Comparison of ENCODE assay signal across 25 cellular contexts in genomic region chr5:43115968-43116367, GRCh38.
"Had no signal": no experiment of that assay in that cellular context is flagged by ENCODE, and none has a peak within 500 bp of the region (broad histone marks: within the 10 kb centered on the region; RNA-seq: fewer than 3 reads in every experiment).

No MANE protein-coding gene starts in this region.

- H3K4me3 Mint-ChIP-seq: activated CD4-positive, alpha-beta memory T cell treated with anti-CD3 and anti-CD28 coated beads, Interleukin-2, amount 10 ng/mL, durations not matched to agents 7 days and 5 days; activated CD4-positive, alpha-beta T cell treated with anti-CD3 and anti-CD28 coated beads, Interleukin-2, amount 10 ng/mL, durations not matched to agents 24 days and 14 days; activated naive CD4-positive, alpha-beta T cell treated with anti-CD3 and anti-CD28 coated beads for 36 hours; activated T-cell treated with anti-CD3 and anti-CD28 coated beads, Interleukin-2, amount 50 U/mL, for 72 hours; endodermal cell; nephron; T-helper 1 cell treated with Interleukin-12 subunit alpha and Interleukin-12 subunit beta and Interleukin-4 antibody, amounts not matched to agents 30 μg/mL and 1 μg/mL, for 36 hours had no signal

- H3K4me1 Mint-ChIP-seq: endodermal cell, nephron had no signal

- H3K9me3 ChIP-seq: esophagus squamous epithelium, gastroesophageal sphincter, heart left ventricle, sigmoid colon, thoracic aorta, upper lobe of left lung had no signal

- DNase-seq: activated CD4-positive, alpha-beta memory T cell treated with anti-CD3 and anti-CD28 coated beads, Interleukin-2, amount 10 ng/mL, durations not matched to agents 7 days and 5 days; activated CD4-positive, alpha-beta T cell treated with anti-CD3 and anti-CD28 coated beads, Interleukin-2, amount 10 ng/mL, durations not matched to agents 24 days and 14 days; activated effector memory CD4-positive, alpha-beta T cell treated with Interleukin-2 at 50 U/mL for 16 hours; activated naive CD4-positive, alpha-beta T cell treated with anti-CD3 and anti-CD28 coated beads for 36 hours; activated T-cell treated with anti-CD3 and anti-CD28 coated beads, Interleukin-2, amount 50 U/mL, for 72 hours; amygdala; cerebellar nuclear complex; cortex of kidney; endodermal cell; esophagus squamous epithelium; heart left ventricle; midbrain; posterior cingulate gyrus; sigmoid colon; stimulated activated CD4-positive, alpha-beta T cell treated with anti-CD3 and anti-CD28 coated beads, Interleukin-2, amount 100 ng/mL, for 48 hours; stimulated activated CD8-positive, alpha-beta memory T cell treated with anti-CD3 and anti-CD28 coated beads, Interleukin-4, amount 100 ng/mL, for 48 hours; stimulated activated naive CD4-positive, alpha-beta T cell treated with Interleukin-2 at 50 U/mL for 16 hours; T1000; upper lobe of left lung had no signal

- H3K27ac ChIP-seq: esophagus squamous epithelium, gastroesophageal sphincter, heart left ventricle, sigmoid colon, upper lobe of left lung had no signal

- FAIRE-seq: islet of Langerhans had no signal

- H3K4me3 ChIP-seq: esophagus squamous epithelium, gastroesophageal sphincter, heart left ventricle, sigmoid colon, thoracic aorta, upper lobe of left lung had no signal

- ATAC-seq: activated CD4-positive, CD25-positive, alpha-beta regulatory T cell treated with anti-CD3 and anti-CD28 coated beads, Interleukin-2, amount 50 U/mL, for 24 hours; activated T-cell treated with anti-CD3 and anti-CD28 coated beads, Interleukin-2, amount 50 U/mL, for 72 hours; gastroesophageal sphincter; heart left ventricle had no signal

- H3K27me3 ChIP-seq: esophagus squamous epithelium, gastroesophageal sphincter, heart left ventricle, sigmoid colon, upper lobe of left lung had no signal

- H3K9me3 Mint-ChIP-seq: activated CD4-positive, alpha-beta memory T cell treated with anti-CD3 and anti-CD28 coated beads, Interleukin-2, amount 10 ng/mL, durations not matched to agents 7 days and 5 days; activated CD4-positive, alpha-beta T cell treated with anti-CD3 and anti-CD28 coated beads, Interleukin-2, amount 10 ng/mL, durations not matched to agents 24 days and 14 days; activated naive CD4-positive, alpha-beta T cell treated with anti-CD3 and anti-CD28 coated beads for 36 hours; activated T-cell treated with anti-CD3 and anti-CD28 coated beads, Interleukin-2, amount 50 U/mL, for 72 hours; nephron; T-helper 1 cell treated with Interleukin-12 subunit alpha and Interleukin-12 subunit beta and Interleukin-4 antibody, amounts not matched to agents 30 μg/mL and 1 μg/mL, for 36 hours had no signal

- H3K36me3 ChIP-seq: esophagus squamous epithelium, gastroesophageal sphincter, heart left ventricle, sigmoid colon, thoracic aorta, upper lobe of left lung had no signal

- H3K27ac Mint-ChIP-seq: activated CD4-positive, alpha-beta memory T cell treated with anti-CD3 and anti-CD28 coated beads, Interleukin-2, amount 10 ng/mL, durations not matched to agents 7 days and 5 days; activated CD4-positive, alpha-beta T cell treated with anti-CD3 and anti-CD28 coated beads, Interleukin-2, amount 10 ng/mL, durations not matched to agents 24 days and 14 days; activated naive CD4-positive, alpha-beta T cell treated with anti-CD3 and anti-CD28 coated beads for 36 hours; activated T-cell treated with anti-CD3 and anti-CD28 coated beads, Interleukin-2, amount 50 U/mL, for 72 hours; endodermal cell; nephron; T-helper 1 cell treated with Interleukin-12 subunit alpha and Interleukin-12 subunit beta and Interleukin-4 antibody, amounts not matched to agents 30 μg/mL and 1 μg/mL, for 36 hours had no signal
